ENCODE assay signal across 8 cellular contexts in the genomic region with DNA sequence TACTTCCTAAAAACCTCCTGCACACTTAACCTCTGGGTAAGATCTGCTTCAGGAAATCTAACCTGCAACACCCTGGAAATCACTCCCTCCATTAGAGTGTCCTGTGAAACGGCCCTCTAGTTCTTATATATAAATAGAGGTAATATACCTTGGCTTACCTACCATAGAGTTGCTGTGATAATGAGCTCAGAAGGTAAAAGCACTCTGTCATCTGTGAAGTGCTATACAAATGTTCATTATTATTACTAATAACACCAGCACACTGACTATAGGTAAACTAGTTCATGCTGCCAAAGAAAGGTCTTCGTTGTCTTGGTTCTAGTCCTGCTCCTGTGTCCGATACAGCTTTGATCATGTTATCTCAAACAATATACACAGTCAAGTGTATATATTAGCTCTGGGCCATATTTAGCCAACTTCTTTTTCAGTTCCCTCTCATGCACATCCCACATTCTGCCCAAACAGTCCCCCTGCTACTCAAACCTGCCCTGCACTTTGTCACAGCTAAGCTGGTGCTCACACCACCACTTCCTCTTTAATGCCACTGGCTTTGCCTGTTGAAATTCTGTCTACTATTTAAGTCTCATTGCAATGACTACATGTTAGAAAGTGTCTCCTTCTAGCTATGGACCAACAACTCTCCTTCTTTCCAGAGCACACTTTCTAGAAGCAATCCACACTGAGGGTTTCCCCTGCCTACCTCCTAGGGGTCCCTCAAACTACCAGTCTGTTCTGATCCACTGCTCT.
DNase-seq lines count a peak whose midpoint lies in the region; ATAC-seq lines count a peak whose summit lies in the region.

No MANE protein-coding gene starts in this region.

- DNase-seq in globus pallidus (ENCODE audit: low spot score) (peak; percentile 24), amygdala (lab: John Stamatoyannopoulos, UW) (no peak), anterior cingulate cortex (lab: John Stamatoyannopoulos, UW) (no peak), NCI-H2196 (lab: John Stamatoyannopoulos, UW; ENCODE audit: unreplicated experiment) (no peak)
- DNase-seq in activated CD4-positive, alpha-beta T cell treated with anti-CD3 and anti-CD28 coated beads for 4 hours, result no peak

- ATAC-seq in GM18511 (IDR thresholded peaks at IDR 0.05; ENCODE audit: unreplicated experiment) (peak; percentile 75), GM21717 (IDR thresholded peaks at IDR 0.05; ENCODE audit: unreplicated experiment) (peak; percentile 76), HG03520 (IDR thresholded peaks at IDR 0.05; ENCODE audit: unreplicated experiment) (peak; percentile 53)
